In the genomic region with DNA sequence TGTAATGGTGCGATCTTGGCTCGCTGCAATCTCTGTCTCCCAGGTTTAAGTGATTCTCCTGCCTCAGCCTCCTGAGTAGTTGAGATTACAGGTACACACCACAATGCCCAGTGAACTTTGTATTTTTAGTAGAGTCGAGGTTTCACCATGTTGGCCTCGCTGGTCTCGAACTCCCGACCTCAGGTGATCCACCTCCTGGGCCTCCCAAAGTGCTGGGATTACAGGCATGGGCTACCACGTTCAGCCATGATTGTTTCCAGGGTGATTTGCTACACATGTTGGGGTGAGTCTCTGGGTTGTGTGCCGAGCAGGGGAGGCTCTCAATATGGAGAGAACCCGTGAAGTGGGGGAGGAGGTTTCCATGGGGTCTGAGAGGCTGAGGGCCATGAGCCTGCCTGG, we compare ENCODE assay signal across 15 cellular contexts. TPM values are rescaled to one million over a fixed set of nuclear protein-coding genes. Genes with fewer than 3 reads are reported as not detected.
DNase-seq lines count a peak whose midpoint lies in the region; ATAC-seq and TF ChIP-seq lines count a peak whose summit lies in the region.
"Had no signal": no experiment of that assay in that cellular context is flagged by ENCODE, and none has a peak within 500 bp of the region (broad histone marks: within the 10 kb centered on the region; RNA-seq: fewer than 3 reads in every experiment).

No MANE protein-coding gene starts in this region.

- CTCF ChIA-PET in MCF 10A (lab: Yijun Ruan, JAX) = interaction anchor here (0.5 to 0.7 kb wide), 2 partner anchors 239 to 1088 kb away, joined by 3 to 4 read pairs; no protein-coding TSS in a partner anchor

- ATAC-seq in heart right ventricle = no peak
- no peak for ATAC-seq in Right ventricle myocardium superior (ENCODE audit: poor library complexity)
- no peak for ATAC-seq in upper lobe of right lung
- no peak for ATAC-seq in GM18873 (IDR thresholded peaks at IDR 0.05; ENCODE audit: low FRiP score, unreplicated experiment)

- POLR2A ChIA-PET in MCF 10A (lab: Yijun Ruan, JAX) = no interaction called here

- H3K36me3 ChIP-seq in heart right ventricle (no peaks in the 10 kb centered on the region), esophagus squamous epithelium (no peaks in the 10 kb centered on the region), upper lobe of right lung (no peaks in the 10 kb centered on the region)

- TF ChIP-seq CTCF in heart right ventricle (IDR thresholded peaks at IDR 0.05) = no peak
- TF ChIP-seq CTCF in esophagus squamous epithelium (IDR thresholded peaks at IDR 0.05) = no peak
- no peak for TF ChIP-seq CTCF in upper lobe of right lung (IDR thresholded peaks at IDR 0.05)
- no peak for TF ChIP-seq CTCF in MCF 10A (IDR thresholded peaks at IDR 0.05; ENCODE audit: unreplicated experiment)

- peaks cover 0 to 16% (median 6%) of the 10 kb centered on the region in 7 donors for H3K27me3 ChIP-seq in heart right ventricle
- H3K27me3 ChIP-seq in esophagus squamous epithelium = peaks cover 0 to 46% (median 0%) of the 10 kb centered on the region in 4 donors
- H3K27me3 ChIP-seq in upper lobe of right lung = peaks cover 3% of the 10 kb centered on the region

- H3K4me1 Mint-ChIP-seq in MCF 10A (ENCODE audit: insufficient read depth, unreplicated experiment) = no peaks in the 10 kb centered on the region

- peaks cover 0 to 69% (median 33%) of the 10 kb centered on the region in 9 donors for H3K4me1 ChIP-seq in heart right ventricle
- H3K4me1 ChIP-seq in esophagus squamous epithelium = peaks cover 0 to 27% (median 0%) of the 10 kb centered on the region in 3 donors
- H3K4me1 ChIP-seq in upper lobe of right lung = peaks cover 22% of the 10 kb centered on the region

- no peak overlapping the region for H3K27ac Mint-ChIP-seq in MCF 10A (ENCODE audit: low read depth, unreplicated experiment)

- DNase-seq in heart right ventricle = no peak
- no peak for DNase-seq in Right ventricle myocardium superior
- peak; percentile 52 to 58 for DNase-seq in activated CD4-positive, alpha-beta T cell treated with anti-CD3 and anti-CD28 coated beads, Interleukin-2, amount 50 U/mL, for 48 hours
- DNase-seq in esophagus squamous epithelium (lab: John Stamatoyannopoulos, UW) = no peak
- no peak for DNase-seq in upper lobe of right lung
- DNase-seq in MCF 10A (ENCODE audit: unreplicated experiment) = no peak
- no peak for DNase-seq in DMS114 treated with DMSO at 0.1 percent for 48 hours (lab: John Stamatoyannopoulos, UW; ENCODE audit: unreplicated experiment)
- DNase-seq: activated gamma-delta T cell; EL; hypothalamus; NCI-H1436 treated with DMSO at 0.1 percent for 48 hours; NCI-H510A; stimulated activated CD4-positive, alpha-beta T cell treated with anti-CD3 and anti-CD28 coated beads, Interleukin-12 subunit alpha, Interleukin-12 subunit beta, amount 100 ng/mL, for 4 hours had no signal

- H3K9me3 Mint-ChIP-seq in MCF 10A (ENCODE audit: unreplicated experiment) = no peaks in the 10 kb centered on the region

- intact Hi-C loops in heart right ventricle (cut with DNase I) = no loop called here
- intact Hi-C loops in Right ventricle myocardium superior (cut with DNase I) = no loop called here
- intact Hi-C loops in esophagus squamous epithelium (cut with DNase I) = no loop called here
- intact Hi-C loops in upper lobe of right lung (cut with DNase I) = no loop called here
- intact Hi-C loops in MCF 10A (cut with micrococcal nuclease) = no loop called here

- peaks cover 0 to 10% (median 0%) of the 10 kb centered on the region in 11 donors for H3K9me3 ChIP-seq in heart right ventricle
- no peaks in the 10 kb centered on the region for H3K9me3 ChIP-seq in esophagus squamous epithelium
- H3K9me3 ChIP-seq in upper lobe of right lung = no peaks in the 10 kb centered on the region

- H3K4me3 Mint-ChIP-seq in MCF 10A (ENCODE audit: unreplicated experiment) = no peak overlapping the region

- H3K27me3 Mint-ChIP-seq in MCF 10A (ENCODE audit: insufficient read depth, unreplicated experiment) = peaks cover 100% of the 10 kb centered on the region

- H3K4me3 ChIP-seq in heart right ventricle (peak overlapping the region in 2 of 10 donors; percentile 11 to 45), esophagus squamous epithelium (peak overlapping the region in 2 of 4 donors; percentile 31 to 42), upper lobe of right lung (peak overlapping the region; percentile 44)
- H3K4me3 ChIP-seq: lung had no signal

- no TSS peak for BruUV-seq in MCF 10A (replicated peaks; lab: Mats Ljungman, UMichigan)

- H3K27ac ChIP-seq in heart right ventricle (peak overlapping the region in 6 of 10 donors; percentile 15 to 73 (median 64)), esophagus squamous epithelium (peak overlapping the region in 3 of 4 donors; percentile 16 to 57 (median 47)), upper lobe of right lung (peak overlapping the region; percentile 51)

- 90 to 94% methylated on average over 8 to 9 of the region's 9 CpGs for WGBS in heart right ventricle, 2 donors
- 53 to 64% methylated on average over 6 of the region's 9 CpGs for WGBS in esophagus squamous epithelium, 2 donors

- peaks cover 11% of the 10 kb centered on the region for H3K36me3 Mint-ChIP-seq in MCF 10A (ENCODE audit: insufficient read depth, unreplicated experiment)

- TF ChIP-seq POLR2A in esophagus squamous epithelium (IDR thresholded peaks at IDR 0.05) = no peak

RNA-seq across cellular contexts. Expression of a gene that starts 24.8 kb away (rescaled TPM):
- total RNA-seq in heart right ventricle (1 to 10 TPM in 3 of 10 donors, under 1 TPM in 6, not detected in 1; 0.26 to 3.3 (median 0.57) TPM), Right ventricle myocardium superior (0.86 TPM), esophagus squamous epithelium (1 to 10 TPM in 1 of 4 donors, under 1 TPM in 1, not detected in 2; 0.57 to 3.7 TPM), upper lobe of right lung (16.3 TPM), MCF 10A (2022) (not detected in 2 replicates)
- under 1 TPM; 0.41 to 0.59 TPM for polyA plus RNA-seq in heart right ventricle

Comparison
In these comparisons a context has a peak if more than half of its experiments do, and no peak if none do; other contexts are left out.
1. DNase-seq: peak in activated CD4-positive, alpha-beta T cell treated with anti-CD3 and anti-CD28 coated beads, Interleukin-2, amount 50 U/mL, for 48 hours (2 of 2); none in heart right ventricle (0 of 2), Right ventricle myocardium superior (single experiment), esophagus squamous epithelium (single experiment), upper lobe of right lung (single experiment), MCF 10A (single experiment) and DMS114 treated with DMSO at 0.1 percent for 48 hours (single experiment).
2. Peak in every context shown above with its lines, with median percentiles within 50 percentile points of each other: H3K27ac ChIP-seq.